Comparison of ENCODE assay signal across 30 cellular contexts in the genomic region with DNA sequence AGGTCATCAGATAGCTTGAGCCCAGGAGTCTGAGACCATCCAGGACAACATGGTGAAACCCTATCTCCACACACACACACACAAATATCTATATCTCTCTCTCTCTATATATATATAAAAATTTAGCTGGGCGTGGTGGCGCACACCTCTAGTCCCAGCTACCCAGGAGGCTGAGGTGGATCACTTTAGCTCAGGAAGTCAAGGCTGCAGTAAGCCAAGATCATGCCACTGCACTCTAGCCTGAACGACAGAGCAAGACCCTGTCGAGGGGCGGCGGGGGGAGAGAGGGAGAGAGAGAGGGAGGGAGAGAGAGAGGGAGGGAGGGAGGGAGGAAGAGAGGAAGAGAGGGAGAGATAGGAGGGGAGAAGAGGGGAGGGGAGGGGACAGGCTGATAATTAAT. TPM values are rescaled to one million over a fixed set of nuclear protein-coding genes. Genes with fewer than 3 reads are reported as not detected.
"Had no signal": no experiment of that assay in that cellular context is flagged by ENCODE, and none has a peak within 500 bp of the region (broad histone marks: within the 10 kb centered on the region; RNA-seq: fewer than 3 reads in every experiment).

No MANE protein-coding gene starts in this region.

- H3K27me3 ChIP-seq: testis, thyroid gland, transverse colon, upper lobe of left lung, uterus, vagina had no signal

- H3K4me3 ChIP-seq: suprapubic skin, testis, thoracic aorta, thyroid gland, tibial artery, tibial nerve, transverse colon, upper lobe of left lung, upper lobe of right lung, uterus, vagina had no signal

- H3K27ac Mint-ChIP-seq: stimulated activated effector memory CD8-positive, alpha-beta T cell treated with anti-CD3 and anti-CD28 coated beads, Interleukin-12 subunit alpha, Interleukin-12 subunit beta, amount 100 ng/mL, for 72 hours; stimulated activated memory B cell treated with anti-CD40 and anti-IgM and Interleukin-4, amounts not matched to agents 10 μg/mL and 1 μg/mL and 100 μg/mL, for 72 hours; stimulated activated naive B cell treated with anti-CD40 and anti-IgM and Interleukin-4, amounts not matched to agents 10 μg/mL and 1 μg/mL and 100 μg/mL, for 72 hours; stimulated activated naive CD8-positive, alpha-beta T cell treated with anti-CD3 and anti-CD28 coated beads, Interleukin-15, amount 100 ng/mL, for 72 hours; type B pancreatic cell had no signal

- H3K36me3 ChIP-seq: suprapubic skin, thoracic aorta, thyroid gland, tibial artery, tibial nerve, transverse colon, upper lobe of left lung, upper lobe of right lung, uterus, vagina had no signal

- H3K4me1 ChIP-seq: suprapubic skin, testis, tibial artery, tibial nerve, transverse colon, upper lobe of right lung, uterus, vagina had no signal

- ATAC-seq: stimulated activated effector memory CD8-positive, alpha-beta T cell treated with anti-CD3 and anti-CD28 coated beads, Interleukin-12 subunit alpha, Interleukin-12 subunit beta, amount 100 ng/mL, for 72 hours; stimulated activated memory B cell treated with anti-CD40 and anti-IgM and Interleukin-4, amounts not matched to agents 10 μg/mL and 1 μg/mL and 100 μg/mL, for 72 hours; stimulated activated naive B cell treated with anti-CD40 and anti-IgM and Interleukin-4, amounts not matched to agents 10 μg/mL and 1 μg/mL and 100 μg/mL, for 72 hours; stimulated activated naive CD8-positive, alpha-beta T cell treated with anti-CD3 and anti-CD28 coated beads, Interleukin-15, amount 100 ng/mL, for 72 hours; stimulated activated naive CD8-positive, alpha-beta T cell treated with anti-CD3 and anti-CD28 coated beads, Interleukin-15, Interleukin-2, amounts not matched to agents 100 U/mL and 50 U/mL, for 24 hours; upper lobe of right lung had no signal

- DNase-seq: stimulated activated CD4-positive, alpha-beta T cell treated with anti-CD3 and anti-CD28 coated beads, Interleukin-2, amount 100 ng/mL, for 48 hours; stimulated activated CD4-positive, alpha-beta T cell treated with anti-CD3 and anti-CD28 coated beads, Interleukin-4, amount 100 ng/mL, for 1 hour; stimulated activated CD4-positive, alpha-beta T cell treated with anti-CD3 and anti-CD28 coated beads, Interleukin-4, amount 100 ng/mL, for 24 hours; stimulated activated CD4-positive, alpha-beta T cell treated with anti-CD3 and anti-CD28 coated beads, Interleukin-4, amount 100 ng/mL, for 4 hours; stimulated activated CD8-positive, alpha-beta memory T cell treated with anti-CD3 and anti-CD28 coated beads, Interleukin-4, amount 100 ng/mL, for 48 hours; stimulated activated naive B cell treated with anti-CD40 and anti-IgM and Interleukin-4, amounts not matched to agents 10 μg/mL and 1 μg/mL and 100 μg/mL, for 72 hours; stimulated activated naive CD4-positive, alpha-beta T cell; stimulated activated naive CD4-positive, alpha-beta T cell treated with Interleukin-2 at 50 U/mL for 16 hours; stimulated activated naive CD8-positive, alpha-beta T cell treated with anti-CD3 and anti-CD28 coated beads, Interleukin-15, amount 100 ng/mL, for 72 hours; stimulated activated naive CD8-positive, alpha-beta T cell treated with anti-CD3 and anti-CD28 coated beads, Interleukin-15, Interleukin-2, amounts not matched to agents 100 U/mL and 50 U/mL, for 24 hours; substantia nigra; testis; thyroid gland; tibial artery; transverse colon; trophoblast cell; upper lobe of left lung; upper lobe of right lung; uterus had no signal

- H3K36me3 Mint-ChIP-seq: stimulated activated effector memory CD8-positive, alpha-beta T cell treated with anti-CD3 and anti-CD28 coated beads, Interleukin-12 subunit alpha, Interleukin-12 subunit beta, amount 100 ng/mL, for 72 hours; stimulated activated memory B cell treated with anti-CD40 and anti-IgM and Interleukin-4, amounts not matched to agents 10 μg/mL and 1 μg/mL and 100 μg/mL, for 72 hours; stimulated activated naive B cell treated with anti-CD40 and anti-IgM and Interleukin-4, amounts not matched to agents 10 μg/mL and 1 μg/mL and 100 μg/mL, for 72 hours; type B pancreatic cell had no signal

- H3K9me3 Mint-ChIP-seq: stimulated activated effector memory CD8-positive, alpha-beta T cell treated with anti-CD3 and anti-CD28 coated beads, Interleukin-12 subunit alpha, Interleukin-12 subunit beta, amount 100 ng/mL, for 72 hours; stimulated activated memory B cell treated with anti-CD40 and anti-IgM and Interleukin-4, amounts not matched to agents 10 μg/mL and 1 μg/mL and 100 μg/mL, for 72 hours; stimulated activated naive CD8-positive, alpha-beta T cell treated with anti-CD3 and anti-CD28 coated beads, Interleukin-15, amount 100 ng/mL, for 72 hours; stimulated activated naive CD8-positive, alpha-beta T cell treated with anti-CD3 and anti-CD28 coated beads, Interleukin-15, Interleukin-2, amounts not matched to agents 100 ng/mL and 50 ng/mL, for 24 hours; type B pancreatic cell had no signal

- H3K4me3 Mint-ChIP-seq: stimulated activated effector memory CD8-positive, alpha-beta T cell treated with anti-CD3 and anti-CD28 coated beads, Interleukin-12 subunit alpha, Interleukin-12 subunit beta, amount 100 ng/mL, for 72 hours; stimulated activated memory B cell treated with anti-CD40 and anti-IgM and Interleukin-4, amounts not matched to agents 10 μg/mL and 1 μg/mL and 100 μg/mL, for 72 hours; stimulated activated naive B cell treated with anti-CD40 and anti-IgM and Interleukin-4, amounts not matched to agents 10 μg/mL and 1 μg/mL and 100 μg/mL, for 72 hours; stimulated activated naive CD8-positive, alpha-beta T cell treated with anti-CD3 and anti-CD28 coated beads, Interleukin-15, amount 100 ng/mL, for 72 hours; stimulated activated naive CD8-positive, alpha-beta T cell treated with anti-CD3 and anti-CD28 coated beads, Interleukin-15, Interleukin-2, amounts not matched to agents 100 ng/mL and 50 ng/mL, for 24 hours; type B pancreatic cell had no signal

- H3K27ac ChIP-seq: suprapubic skin, testis, thoracic aorta, thyroid gland, tibial artery, tibial nerve, transverse colon, upper lobe of left lung, upper lobe of right lung, uterus, vagina had no signal

- H3K9me3 ChIP-seq: suprapubic skin, testis, thoracic aorta, thyroid gland, tibial artery, tibial nerve, transverse colon, upper lobe of left lung, upper lobe of right lung, uterus, vagina had no signal

- H3K4me1 Mint-ChIP-seq: stimulated activated effector memory CD8-positive, alpha-beta T cell treated with anti-CD3 and anti-CD28 coated beads, Interleukin-12 subunit alpha, Interleukin-12 subunit beta, amount 100 ng/mL, for 72 hours; stimulated activated memory B cell treated with anti-CD40 and anti-IgM and Interleukin-4, amounts not matched to agents 10 μg/mL and 1 μg/mL and 100 μg/mL, for 72 hours; stimulated activated naive B cell treated with anti-CD40 and anti-IgM and Interleukin-4, amounts not matched to agents 10 μg/mL and 1 μg/mL and 100 μg/mL, for 72 hours; stimulated activated naive CD8-positive, alpha-beta T cell treated with anti-CD3 and anti-CD28 coated beads, Interleukin-15, amount 100 ng/mL, for 72 hours had no signal

RNA-seq across cellular contexts. Expression of a gene that starts 28.0 kb away (rescaled TPM):
- total RNA-seq: subcutaneous adipose tissue, temporal lobe, tibial nerve had no signal

RNA-seq across cellular contexts. Expression of a gene that starts 34.1 kb away (rescaled TPM):
- total RNA-seq: temporal lobe, thoracic aorta, thyroid gland, tibial nerve, upper lobe of left lung, upper lobe of right lung, urinary bladder had no signal
